8 cellular contexts compared by ENCODE assay signal in the genomic region with DNA sequence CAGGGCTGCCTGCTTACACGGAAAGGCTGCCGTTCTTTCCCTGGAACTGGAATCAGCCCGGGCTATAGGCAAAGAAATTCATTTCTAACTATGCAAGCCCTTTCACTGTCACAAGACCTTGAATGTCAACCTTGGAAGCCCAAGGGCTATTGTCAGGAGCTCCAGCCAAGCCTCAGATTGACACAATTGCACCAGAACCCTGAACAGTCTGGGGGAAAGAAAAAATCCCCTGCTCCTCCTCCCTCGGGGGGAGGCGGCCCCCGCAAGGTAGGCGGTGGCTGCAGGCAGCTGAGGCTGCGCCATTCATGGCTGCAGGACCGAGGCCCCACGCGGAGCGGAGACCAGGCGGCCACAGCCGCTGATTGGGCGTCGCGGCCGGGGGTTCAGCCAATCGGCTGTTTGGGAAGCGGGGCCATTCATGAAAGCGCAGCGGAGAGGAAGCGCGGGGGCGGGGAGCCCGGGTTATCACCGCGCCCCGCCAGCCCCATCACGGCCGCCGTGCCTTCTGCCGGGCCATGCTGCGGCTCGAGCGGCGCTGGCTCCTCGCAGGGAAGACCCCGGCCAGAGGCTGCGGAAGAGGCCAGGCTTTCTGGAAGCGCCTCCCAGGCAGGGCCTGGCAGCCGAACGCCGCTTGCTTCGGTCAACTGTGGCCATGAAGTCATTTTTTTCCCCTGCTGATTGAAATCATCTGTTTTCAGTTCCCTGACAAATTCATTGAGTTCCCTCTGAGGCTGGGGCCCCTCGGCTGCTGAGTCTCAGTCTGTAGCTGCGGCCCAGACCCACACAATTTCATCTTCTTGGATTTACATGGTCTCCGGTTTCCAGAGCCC. TPM values are rescaled to one million over a fixed set of nuclear protein-coding genes. Genes with fewer than 3 reads are reported as not detected.
DNase-seq lines count a peak whose midpoint lies in the region; FAIRE-seq and TF ChIP-seq lines count a peak whose summit lies in the region.

No MANE protein-coding gene starts in this region.

- H3K9me1 ChIP-seq in keratinocyte (ENCODE audit: control insufficient read depth, extremely low read depth, insufficient read depth, low read length) = no peaks in the 10 kb centered on the region

- DNase-seq in GM10266 (ENCODE audit: extremely low spot score) = peak; percentile 95
- peak; percentile 86 for DNase-seq in HFF-Myc (ENCODE audit: extremely low read depth, low read depth)
- DNase-seq in NCI-H1105 treated with DMSO at 0.1 percent for 48 hours (lab: John Stamatoyannopoulos, UW) = peak; percentile 82
- peak; percentile 16 to 38 (median 34) for DNase-seq in activated CD4-positive, CD25-positive, alpha-beta regulatory T cell (lab: John Stamatoyannopoulos, UW)
- DNase-seq in cardiac fibroblast (ENCODE audit: low read depth in 2 of 2) = peak; percentile 88 to 95
- no peak for DNase-seq in keratinocyte (ENCODE audit: low read depth, low spot score)
- DNase-seq in stimulated activated CD4-positive, alpha-beta T cell treated with anti-CD3 and anti-CD28 coated beads, Interleukin-12 subunit alpha, Interleukin-12 subunit beta, amount 100 ng/mL, for 48 hours (ENCODE audit: low read depth in 2 of 3, low spot score in 1 of 3) = peak; percentile 60 to 70 (median 60)
- DNase-seq in NCI-H2029 treated with DMSO at 0.1 percent for 48 hours (lab: John Stamatoyannopoulos, UW) = no peak

- H3K4me1 ChIP-seq in keratinocyte (ENCODE audit: control insufficient read depth, extremely low read depth, insufficient read depth, low read length) = peaks cover 21% of the 10 kb centered on the region

- TF ChIP-seq CTCF in GM10266 (IDR thresholded peaks at IDR 0.05; ENCODE audit: control insufficient read depth, insufficient read depth, low read depth, missing control alignments) = no peak
- no peak for TF ChIP-seq CTCF in HFF-Myc (IDR thresholded peaks at IDR 0.05; ENCODE audit: low read depth, low read length, missing control alignments)
- TF ChIP-seq CTCF in cardiac fibroblast (IDR thresholded peaks at IDR 0.05; ENCODE audit: low read depth, low read length) = no peak
- no peak for TF ChIP-seq CTCF in keratinocyte (optimal IDR thresholded peaks at IDR 0.05 in 1 of 3, IDR thresholded peaks at IDR 0.05 in 1 of 3, conservative IDR thresholded peaks at IDR 0.05 in 1 of 3; ENCODE audit: extremely low read depth in 1 of 3, insufficient read depth in 2 of 3, low read length in 3 of 3)

- no peak overlapping the region for H3K27ac ChIP-seq in keratinocyte (ENCODE audit: control insufficient read depth, insufficient read depth, low read length)

- peak overlapping the region; percentile 67 for H3K4me2 ChIP-seq in keratinocyte (ENCODE audit: control insufficient read depth, extremely low read depth, insufficient read depth, low read depth, low read length)

- peak overlapping the region; percentile 56 for H2AFZ ChIP-seq in keratinocyte (ENCODE audit: control insufficient read depth, low read length)

- H3K36me3 ChIP-seq in keratinocyte (ENCODE audit: control insufficient read depth in 2 of 2, extremely low read depth in 1 of 2, insufficient read depth in 2 of 2, low read length in 2 of 2) = no peaks in the 10 kb centered on the region

- H3K9me3 ChIP-seq in keratinocyte (ENCODE audit: control insufficient read depth, low read depth, low read length) = no peaks in the 10 kb centered on the region

- H3K79me2 ChIP-seq in keratinocyte (ENCODE audit: control insufficient read depth, insufficient read depth, low read length) = no peaks in the 10 kb centered on the region

- H3K9ac ChIP-seq in keratinocyte (ENCODE audit: control insufficient read depth, extremely low read depth, insufficient read depth, low read length) = no peak overlapping the region

- H4K20me1 ChIP-seq in keratinocyte (ENCODE audit: control insufficient read depth, extremely low read depth, insufficient read depth, low read length) = no peaks in the 10 kb centered on the region

- H3K4me3 ChIP-seq in HFF-Myc (replicated peaks; ENCODE audit: low read depth, low read length) = peak overlapping the region; percentile 32
- peak overlapping the region; percentile 28 to 40 for H3K4me3 ChIP-seq in cardiac fibroblast (replicated peaks in 1 of 2; ENCODE audit: low read depth in 2 of 2, low read length in 2 of 2)
- H3K4me3 ChIP-seq in keratinocyte (ENCODE audit: control insufficient read depth in 2 of 3, extremely low read depth in 1 of 3, insufficient read depth in 2 of 3, low read depth in 1 of 3, low read length in 3 of 3) = peak overlapping the region in 1 of 3 experiments; percentile 34

- dilution Hi-C loops in keratinocyte (cut with MboI; ENCODE audit: extremely low pct_ligation_motif_present, low sequenced_read_pairs) = no loop called here

- no peaks in the 10 kb centered on the region for H3K27me3 ChIP-seq in keratinocyte (ENCODE audit: control insufficient read depth, extremely low read depth, insufficient read depth, low read length)

- FAIRE-seq in keratinocyte (lab: Jason Lieb, UNC) = no peak

RNA-seq across cellular contexts. Expression of a gene that starts 38.1 kb away (rescaled TPM):
- polyA plus RNA-seq in keratinocyte = not detected in 3 replicates
- polyA plus RNA-seq in keratinocyte (2011; ENCODE audit: low read depth) = not detected
- polyA plus RNA-seq in keratinocyte (2011; cell fraction: cytosol; rRNA removed) = not detected in 2 replicates
- not detected in 2 replicates for polyA plus RNA-seq in keratinocyte (2011; cell fraction: nucleus; rRNA removed)
- polyA plus RNA-seq in keratinocyte (2012; ENCODE audit: low replicate concordance) = not detected in 2 replicates
- polyA minus RNA-seq in keratinocyte = not detected in 3 replicates
- not detected for polyA minus RNA-seq in keratinocyte (2011; cell fraction: cytosol; rRNA and poly(A)+ RNA removed)
- polyA minus RNA-seq in keratinocyte (2011; cell fraction: nucleus; rRNA and poly(A)+ RNA removed) = not detected in 2 replicates

Comparison
In these comparisons a context has a peak if more than half of its experiments do, and no peak if none do; other contexts are left out.
1. DNase-seq: peak in GM10266 (single experiment), HFF-Myc (single experiment), NCI-H1105 treated with DMSO at 0.1 percent for 48 hours (single experiment), activated CD4-positive, CD25-positive, alpha-beta regulatory T cell (4 of 4), cardiac fibroblast (2 of 2) and stimulated activated CD4-positive, alpha-beta T cell treated with anti-CD3 and anti-CD28 coated beads, Interleukin-12 subunit alpha, Interleukin-12 subunit beta, amount 100 ng/mL, for 48 hours (3 of 3); none in keratinocyte (single experiment) and NCI-H2029 treated with DMSO at 0.1 percent for 48 hours (single experiment).